Comparison of ENCODE assay signal across 6 cellular contexts in genomic region chr16:88651276-88651988, GRCh38.
DNase-seq lines count a peak whose midpoint lies in the region; ATAC-seq and TF ChIP-seq lines count a peak whose summit lies in the region.

No MANE protein-coding gene starts in this region.

- peak overlapping the region; percentile 11 for H3K4me3 ChIP-seq in fibroblast of mammary gland (ENCODE audit: control insufficient read depth, low read depth, low read length)

- ATAC-seq in HG02870 (IDR thresholded peaks at IDR 0.05; ENCODE audit: unreplicated experiment), result peak; percentile 78

- H3K9me3 ChIP-seq in ES-I3 (ENCODE audit: control insufficient read depth, insufficient read depth, low read length), result no peaks in the 10 kb centered on the region

- H3K4me1 ChIP-seq in ES-I3 (ENCODE audit: insufficient read depth, low read length), result no peaks in the 10 kb centered on the region; the same call in 1 of the 2 replicates

- no peak for TF ChIP-seq CTCF in fibroblast of mammary gland (conservative IDR thresholded peaks at IDR 0.05; ENCODE audit: control insufficient read depth, insufficient read depth, low read depth, low read length)

- no peaks in the 10 kb centered on the region for H3K36me3 ChIP-seq in ES-I3 (ENCODE audit: insufficient read depth, low read length)

- DNase-seq in UCSD-AML1 (lab: John Stamatoyannopoulos, UW; ENCODE audit: unreplicated experiment) (peak; percentile 81), fibroblast of mammary gland (ENCODE audit: low read depth) (no peak), nucleus accumbens (lab: John Stamatoyannopoulos, UW) (no peak)
- DNase-seq in stimulated activated CD4-positive, alpha-beta T cell treated with anti-CD3 and anti-CD28 coated beads, Interleukin-1b, Interleukin-23, amount 100 ng/mL, for 48 hours, result peak; percentile 89

- peak overlapping the region; percentile 79; the same call in 1 of the 2 replicates for H3K9ac ChIP-seq in ES-I3 (ENCODE audit: low read depth, low read length)

Comparison
In these comparisons a context has a peak if more than half of its experiments do, and no peak if none do; other contexts are left out.
1. DNase-seq: peak in UCSD-AML1 (single experiment) and stimulated activated CD4-positive, alpha-beta T cell treated with anti-CD3 and anti-CD28 coated beads, Interleukin-1b, Interleukin-23, amount 100 ng/mL, for 48 hours (single experiment); none in fibroblast of mammary gland (single experiment) and nucleus accumbens (0 of 56).